ENCODE assay signal across 26 cellular contexts in the genomic region with DNA sequence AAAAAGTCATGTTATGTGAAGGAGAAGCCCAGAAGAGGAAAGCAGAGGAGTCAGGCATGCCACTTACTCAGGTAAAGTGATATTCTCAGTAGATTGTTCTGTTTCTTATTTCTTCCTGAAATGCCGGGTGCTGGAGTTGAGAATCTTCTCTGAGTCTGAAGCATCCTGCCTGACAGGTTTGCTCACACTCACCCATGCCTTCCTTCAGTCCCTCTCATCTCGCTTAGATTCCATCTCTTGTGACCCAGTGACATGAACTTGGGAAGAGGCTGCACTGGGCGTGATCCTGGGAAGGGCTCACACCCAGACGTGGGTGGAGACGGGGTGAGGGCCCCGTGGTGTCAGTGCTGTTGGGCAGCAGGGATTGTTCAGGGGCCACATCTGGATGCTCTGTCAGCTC.
"Had no signal": no experiment of that assay in that cellular context is flagged by ENCODE, and none has a peak within 500 bp of the region (broad histone marks: within the 10 kb centered on the region; RNA-seq: fewer than 3 reads in every experiment).

No MANE protein-coding gene starts in this region.

- H3K4me1 ChIP-seq: foreskin keratinocyte had no signal

- H3K9ac ChIP-seq: parathyroid adenoma had no signal

- ATAC-seq: foreskin keratinocyte; heart left ventricle; left colon; naive thymus-derived CD4-positive, alpha-beta T cell; right cardiac atrium; T-cell; upper lobe of right lung had no signal

- H3K4me3 Mint-ChIP-seq: activated T-helper 1 cell treated with anti-CD3 and anti-CD28 coated beads, Interleukin-12 subunit alpha, Interleukin-12 subunit beta, Interleukin-2, Interleukin-4 antibody, amounts not matched to agents 30 ng/mL and 10 ng/mL and 1 ng/mL, durations not matched to agents 14 hours and 24 hours and 36 hours; endodermal cell; stimulated activated naive CD8-positive, alpha-beta T cell treated with anti-CD3 and anti-CD28 coated beads, Interleukin-15, amount 100 ng/mL, for 72 hours; T-helper 2 cell treated with Interferon-gamma antibody and Interleukin-4, amounts not matched to agents 5 μg/mL and 100 μg/mL, for 36 hours had no signal

- H3K27ac Mint-ChIP-seq: activated T-helper 1 cell treated with anti-CD3 and anti-CD28 coated beads, Interleukin-12 subunit alpha, Interleukin-12 subunit beta, Interleukin-2, Interleukin-4 antibody, amounts not matched to agents 30 ng/mL and 10 ng/mL and 1 ng/mL, durations not matched to agents 14 hours and 24 hours and 36 hours; endodermal cell; naive thymus-derived CD4-positive, alpha-beta T cell; stimulated activated naive CD8-positive, alpha-beta T cell treated with anti-CD3 and anti-CD28 coated beads, Interleukin-15, amount 100 ng/mL, for 72 hours; T-cell; T-helper 2 cell treated with Interferon-gamma antibody and Interleukin-4, amounts not matched to agents 5 μg/mL and 100 μg/mL, for 36 hours had no signal

- H3K27me3 ChIP-seq: brain microvascular endothelial cell, esophagus muscularis mucosa, foreskin keratinocyte, heart left ventricle, upper lobe of right lung had no signal

- H2AFZ ChIP-seq: parathyroid adenoma had no signal

- H3K27me3 Mint-ChIP-seq: naive thymus-derived CD4-positive, alpha-beta T cell; stimulated activated naive CD8-positive, alpha-beta T cell treated with anti-CD3 and anti-CD28 coated beads, Interleukin-15, amount 100 ng/mL, for 72 hours; T-cell had no signal

- H3K9me3 ChIP-seq: esophagus muscularis mucosa, upper lobe of right lung had no signal

- DNase-seq: activated CD8-positive, alpha-beta memory T cell treated with anti-CD3 and anti-CD28 coated beads for 24 hours; activated gamma-delta T cell treated with Interleukin-2 at 50 U/mL for 16 hours; activated naive CD4-positive, alpha-beta T cell treated with anti-CD3 and anti-CD28 coated beads, Interleukin-2, amount 50 U/mL, for 16 hours; activated T-cell treated with anti-CD3 and anti-CD28 coated beads, Interleukin-2, amount 50 U/mL, for 1 hour; amniotic stem cell; brain microvascular endothelial cell; endodermal cell; foreskin keratinocyte; heart left ventricle; hypothalamus; immature natural killer cell; kidney; left colon; midbrain; naive thymus-derived CD4-positive, alpha-beta T cell; nucleus accumbens; right cardiac atrium; stimulated activated CD4-positive, alpha-beta T cell treated with anti-CD3 and anti-CD28 coated beads, Interleukin-2, amount 100 ng/mL, for 48 hours; stimulated activated naive CD8-positive, alpha-beta T cell treated with anti-CD3 and anti-CD28 coated beads, Interleukin-15, amount 100 ng/mL, for 72 hours; substantia nigra; T-cell; upper lobe of right lung had no signal

- H3K27ac ChIP-seq: brain microvascular endothelial cell, esophagus muscularis mucosa, foreskin keratinocyte, heart left ventricle, parathyroid adenoma, upper lobe of right lung had no signal
